Comparison of ENCODE assay signal across 8 cellular contexts in the genomic region with DNA sequence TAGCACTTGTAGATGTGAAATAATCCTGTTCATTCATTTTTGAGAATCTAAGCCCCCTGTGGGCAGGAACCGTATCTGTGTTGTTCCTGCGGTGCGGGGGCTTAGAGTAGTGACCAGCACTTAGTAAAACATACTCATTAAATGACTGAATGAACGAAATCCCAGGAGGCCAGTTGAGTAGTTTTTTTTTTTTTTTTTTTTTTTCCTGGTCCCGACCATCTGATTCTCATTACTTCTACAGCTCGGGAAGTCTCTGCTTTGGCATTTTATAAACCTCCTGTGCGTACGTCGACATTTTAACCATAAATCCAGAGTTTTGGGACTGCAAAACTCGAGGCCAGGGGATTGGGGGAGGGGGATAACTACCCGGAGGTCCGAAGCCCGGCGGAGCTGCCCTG. TPM values are rescaled to one million over a fixed set of nuclear protein-coding genes. Genes with fewer than 3 reads are reported as not detected.
DNase-seq lines count a peak whose midpoint lies in the region; ATAC-seq and TF ChIP-seq lines count a peak whose summit lies in the region.

No MANE protein-coding gene starts in this region.

- H3K4me3 ChIP-seq in cardiac fibroblast (replicated peaks in 1 of 2; ENCODE audit: low read depth in 2 of 2, low read length in 2 of 2), result peak overlapping the region; percentile 40 to 55
- H3K4me3 ChIP-seq in mesendoderm (ENCODE audit: low read length), result no peak overlapping the region

- H3K9me3 Mint-ChIP-seq in stimulated activated naive CD8-positive, alpha-beta T cell treated with anti-CD3 and anti-CD28 coated beads, Interleukin-15, Interleukin-2, amounts not matched to agents 100 ng/mL and 50 ng/mL, for 24 hours, result no peaks in the 10 kb centered on the region

- no peaks in the 10 kb centered on the region for H3K79me2 ChIP-seq in mesendoderm (ENCODE audit: control insufficient read depth, insufficient read depth, low read length)

- H3K9ac ChIP-seq in mesendoderm (ENCODE audit: low read length), result peak overlapping the region; percentile 61

- H3K4ac ChIP-seq in mesendoderm (ENCODE audit: low read depth, low read length), result peak overlapping the region; percentile 94

- H3K36me3 ChIP-seq in mesendoderm (ENCODE audit: control insufficient read depth, insufficient read depth, low read length), result no peaks in the 10 kb centered on the region

- no peak for ATAC-seq in stimulated activated naive CD8-positive, alpha-beta T cell treated with anti-CD3 and anti-CD28 coated beads, Interleukin-15, Interleukin-2, amounts not matched to agents 100 U/mL and 50 U/mL, for 24 hours
- no peak for ATAC-seq in HG03097 (IDR thresholded peaks at IDR 0.05; ENCODE audit: low FRiP score, unreplicated experiment)

- H3K79me1 ChIP-seq in mesendoderm (ENCODE audit: low read length), result peaks cover 2% of the 10 kb centered on the region

- H3K36me3 Mint-ChIP-seq in stimulated activated naive CD8-positive, alpha-beta T cell treated with anti-CD3 and anti-CD28 coated beads, Interleukin-15, Interleukin-2, amounts not matched to agents 100 ng/mL and 50 ng/mL, for 24 hours (ENCODE audit: low read depth), result peaks cover 5% of the 10 kb centered on the region

- peak overlapping the region; percentile 19 for H3K4me2 ChIP-seq in mesendoderm (ENCODE audit: low read length)

- peak overlapping the region; percentile 70 for H4K8ac ChIP-seq in mesendoderm (ENCODE audit: low read depth, low read length)

- peak overlapping the region; percentile 11 for H2BK15ac ChIP-seq in mesendoderm (replicated peaks; ENCODE audit: low read depth)

- peak overlapping the region; percentile 95 for H4K5ac ChIP-seq in mesendoderm (ENCODE audit: low read length)

- H2BK120ac ChIP-seq in mesendoderm (ENCODE audit: low read depth, low read length), result peak overlapping the region; percentile 98

- peaks cover 55% of the 10 kb centered on the region for H3K4me1 Mint-ChIP-seq in stimulated activated naive CD8-positive, alpha-beta T cell treated with anti-CD3 and anti-CD28 coated beads, Interleukin-15, Interleukin-2, amounts not matched to agents 100 ng/mL and 50 ng/mL, for 24 hours (ENCODE audit: low read depth)

- H3K4me1 ChIP-seq in mesendoderm (ENCODE audit: control insufficient read depth, low read depth, low read length), result peaks cover 25% of the 10 kb centered on the region

- no peaks in the 10 kb centered on the region for H3K27me3 Mint-ChIP-seq in stimulated activated naive CD8-positive, alpha-beta T cell treated with anti-CD3 and anti-CD28 coated beads, Interleukin-15, Interleukin-2, amounts not matched to agents 100 ng/mL and 50 ng/mL, for 24 hours

- DNase-seq in stimulated activated naive CD8-positive, alpha-beta T cell treated with anti-CD3 and anti-CD28 coated beads, Interleukin-15, Interleukin-2, amounts not matched to agents 100 U/mL and 50 U/mL, for 24 hours, result no peak
- DNase-seq in cardiac fibroblast (ENCODE audit: low read depth in 2 of 2) (peak; percentile 81 to 87), mesendoderm (no peak), NCI-H2196 treated with DMSO at 0.1 percent for 48 hours (lab: John Stamatoyannopoulos, UW; ENCODE audit: unreplicated experiment) (no peak), NAMALWA (ENCODE audit: low spot score) (no peak), NCI-H1436 treated with DMSO at 0.1 percent for 48 hours (lab: John Stamatoyannopoulos, UW) (no peak)

- H3K18ac ChIP-seq in mesendoderm (ENCODE audit: low read length), result peak overlapping the region; percentile 94

- H3K27ac Mint-ChIP-seq in stimulated activated naive CD8-positive, alpha-beta T cell treated with anti-CD3 and anti-CD28 coated beads, Interleukin-15, Interleukin-2, amounts not matched to agents 100 ng/mL and 50 ng/mL, for 24 hours, result peak overlapping the region; percentile 84

- H3K56ac ChIP-seq in mesendoderm (ENCODE audit: low read length), result peak overlapping the region; percentile 90

- peak overlapping the region; percentile 99 for H2BK5ac ChIP-seq in mesendoderm (ENCODE audit: low read length)

- H3K4me3 Mint-ChIP-seq in stimulated activated naive CD8-positive, alpha-beta T cell treated with anti-CD3 and anti-CD28 coated beads, Interleukin-15, Interleukin-2, amounts not matched to agents 100 ng/mL and 50 ng/mL, for 24 hours, result peak overlapping the region; percentile 76

- WGBS in mesendoderm (ENCODE audit: extremely low coverage, insufficient coverage, low lambda C conversion rate), result no CpG with 5 or more reads among the region's 14 CpGs

- peak overlapping the region; percentile 91 for H3K27ac ChIP-seq in mesendoderm (ENCODE audit: low read depth, low read length)

- peak overlapping the region; percentile 97 for H2AK5ac ChIP-seq in mesendoderm (ENCODE audit: low read length)

- TF ChIP-seq CTCF in cardiac fibroblast (IDR thresholded peaks at IDR 0.05; ENCODE audit: low read depth, low read length), result no peak

- no peaks in the 10 kb centered on the region for H3K27me3 ChIP-seq in mesendoderm (ENCODE audit: insufficient read depth, low read length, poor library complexity)

- H3K23ac ChIP-seq in mesendoderm (ENCODE audit: low read length), result peak overlapping the region; percentile 24

RNA-seq across cellular contexts. Expression of a gene that starts 31.5 kb away (rescaled TPM):
- 72.5 TPM for polyA plus RNA-seq in mesendoderm (2013, experiment 1 of 2)
- 71.1 TPM for polyA plus RNA-seq in mesendoderm (2013, experiment 2 of 2)

Comparison
In these comparisons a context has a peak if more than half of its experiments do, and no peak if none do; other contexts are left out.
1. DNase-seq: peak in cardiac fibroblast (2 of 2); none in stimulated activated naive CD8-positive, alpha-beta T cell treated with anti-CD3 and anti-CD28 coated beads, Interleukin-15, Interleukin-2, amounts not matched to agents 100 U/mL and 50 U/mL, for 24 hours (single experiment), mesendoderm (single experiment), NCI-H2196 treated with DMSO at 0.1 percent for 48 hours (single experiment), NAMALWA (single experiment) and NCI-H1436 treated with DMSO at 0.1 percent for 48 hours (single experiment).